ENCODE assay signal across 8 cellular contexts in the genomic region with DNA sequence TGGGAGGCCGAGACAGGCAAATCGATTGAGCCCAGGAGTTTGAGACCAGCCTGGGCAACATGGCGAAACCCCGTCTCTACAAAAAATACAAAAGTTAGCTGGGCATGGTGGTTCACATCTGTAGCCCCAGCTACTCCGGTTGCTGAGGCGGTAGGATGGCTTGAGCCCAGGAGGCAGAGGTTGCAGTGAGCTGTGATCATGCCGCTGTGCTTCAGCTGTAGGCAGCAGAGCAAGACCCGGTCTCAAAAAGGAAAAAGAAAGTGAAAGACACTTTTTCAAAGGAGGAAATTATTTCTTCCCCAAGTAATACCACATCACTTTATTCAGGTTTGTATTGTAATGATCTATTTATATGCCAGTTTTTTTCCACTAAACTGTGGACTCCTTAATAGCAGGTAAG. TPM values are rescaled to one million over a fixed set of nuclear protein-coding genes. Genes with fewer than 3 reads are reported as not detected.
A peak's percentile ranks its signal among the peaks of the same experiment; 100 is the strongest.
DNase-seq lines count a peak whose midpoint lies in the region; ATAC-seq and TF ChIP-seq lines count a peak whose summit lies in the region.

No MANE protein-coding gene starts in this region.

- H3K4me1 ChIP-seq in Panc1 (ENCODE audit: control insufficient read depth, insufficient read depth, low read length) (no peaks in the 10 kb centered on the region), vagina (no peaks in the 10 kb centered on the region)

- H3K27ac ChIP-seq in Panc1 (ENCODE audit: low read length) (no peak overlapping the region), vagina (no peak overlapping the region)

- TF ChIP-seq CTCF in GM13977 (IDR thresholded peaks at IDR 0.05; ENCODE audit: extremely low read depth, insufficient read depth, missing control alignments), result no peak
- no peak for TF ChIP-seq CTCF in Panc1 (IDR thresholded peaks at IDR 0.05)
- no peak for TF ChIP-seq CTCF in vagina (IDR thresholded peaks at IDR 0.05)

- no peaks in the 10 kb centered on the region for H3K9me3 Mint-ChIP-seq in central memory CD8-positive, alpha-beta T cell

- H3K27me3 ChIP-seq in Panc1 (ENCODE audit: control insufficient read depth, insufficient read depth, low read length) (no peaks in the 10 kb centered on the region), vagina (no peaks in the 10 kb centered on the region)

- peaks cover 5% of the 10 kb centered on the region for H3K4me1 Mint-ChIP-seq in central memory CD8-positive, alpha-beta T cell

- H3K4me3 Mint-ChIP-seq in central memory CD8-positive, alpha-beta T cell, result peak overlapping the region; percentile 67

- H3K4me3 ChIP-seq in Panc1 (ENCODE audit: low read depth in 2 of 2, low read length in 2 of 2) (peak overlapping the region; percentile 6 to 34; a peak in 3 of 4 replicates), vagina (no peak overlapping the region)

- BruUV-seq in Panc1 (replicated peaks; lab: Mats Ljungman, UMichigan), result no TSS peak

- H3K9me3 ChIP-seq in Panc1 (ENCODE audit: control insufficient read depth, insufficient read depth, low read depth, low read length), result no peaks in the 10 kb centered on the region
- H3K9me3 ChIP-seq in vagina, result no peaks in the 10 kb centered on the region

- intact Hi-C loops in Panc1 (cut with micrococcal nuclease; ENCODE audit: unreplicated experiment), result loop anchor here (10.0 kb wide), 1 partner anchor 46 kb away; no protein-coding TSS in a partner anchor
- intact Hi-C loops in vagina (cut with DNase I), result no loop called here

- peak; percentile 13 for DNase-seq in GM13977 (ENCODE audit: low spot score)
- no peak for DNase-seq in Panc1 (ENCODE audit: low read depth, low spot score)
- DNase-seq in central memory CD8-positive, alpha-beta T cell (ENCODE audit: low spot score in 2 of 2), result no peak
- DNase-seq in vagina (ENCODE audit: extremely low spot score in 2 of 2), result no peak
- DNase-seq in A172 (ENCODE audit: low spot score), result no peak
- DNase-seq in H4 (ENCODE audit: low spot score), result no peak
- no peak for DNase-seq in mucosa of gallbladder (ENCODE audit: low spot score)

- ATAC-seq in HG02610 (IDR thresholded peaks at IDR 0.05; ENCODE audit: unreplicated experiment), result peak; percentile 89
- ATAC-seq in Panc1, result no peak
- ATAC-seq in central memory CD8-positive, alpha-beta T cell (replicated peaks; ENCODE audit: extremely low read depth, poor library complexity, severe bottlenecking), result peak; percentile 92

- H3K27me3 Mint-ChIP-seq in central memory CD8-positive, alpha-beta T cell, result no peaks in the 10 kb centered on the region

- CTCF ChIA-PET in Panc1 (lab: Charles Lee), result no interaction called here

- in situ Hi-C loops in GM13977 (cut with MboI; ENCODE audit: low pct_unique_long_range_greater_than_20kb, low sequenced_read_pairs, unreplicated experiment), result no loop called here
- in situ Hi-C loops in Panc1 (cut with HindIII; ENCODE audit: low pct_unique_long_range_greater_than_20kb, low sequenced_read_pairs), result no loop called here

- POLR2A ChIA-PET in Panc1 (lab: Charles Lee), result no interaction called here

- peak overlapping the region; percentile 84 for H3K27ac Mint-ChIP-seq in central memory CD8-positive, alpha-beta T cell (ENCODE audit: low read depth)

- no peaks in the 10 kb centered on the region for H3K36me3 Mint-ChIP-seq in central memory CD8-positive, alpha-beta T cell (ENCODE audit: insufficient read depth)

- H3K36me3 ChIP-seq in Panc1 (ENCODE audit: control insufficient read depth, insufficient read depth, low read length) (no peaks in the 10 kb centered on the region), vagina (no peaks in the 10 kb centered on the region)

- no peak for TF ChIP-seq POLR2A in vagina (IDR thresholded peaks at IDR 0.05)

RNA-seq across cellular contexts. Expression of a gene that starts 35.7 kb away (rescaled TPM):
- 8.0 TPM for total RNA-seq in Panc1 (2021; ENCODE audit: unreplicated experiment)
- polyA plus RNA-seq in Panc1 (2012; ENCODE audit: insufficient read length), result 3.1 TPM
- 16.0 TPM for total RNA-seq in vagina
- 1.3 and 2.7 TPM in 2 replicates for total RNA-seq in A172 (2014; rRNA removed; shearing (Covaris generic))
- 3.0 and 4.0 TPM in 2 replicates for total RNA-seq in H4 (2014; rRNA removed; shearing (Covaris generic))
- 1.6 TPM for total RNA-seq in mucosa of gallbladder

RNA-seq across cellular contexts. Expression of a gene that starts 56.8 kb away (rescaled TPM):
- total RNA-seq in Panc1 (2021; ENCODE audit: unreplicated experiment) (not detected), vagina (not detected), mucosa of gallbladder (not detected)
- polyA plus RNA-seq in Panc1 (2012; ENCODE audit: insufficient read length), result not detected
- not detected in 2 replicates for total RNA-seq in A172 (2014; rRNA removed; shearing (Covaris generic))
- total RNA-seq in H4 (2014; rRNA removed; shearing (Covaris generic)), result not detected in 2 replicates

Comparison
In these comparisons a context has a peak if more than half of its experiments do, and no peak if none do; other contexts are left out.
1. H3K4me3 ChIP-seq: peak in Panc1 (2 of 2); none in vagina (0 of 2).